ENCODE assay signal across 24 cellular contexts in genomic region chr7:141534757-141535737, GRCh38.
"Had no signal": no experiment of that assay in that cellular context is flagged by ENCODE, and none has a peak within 500 bp of the region (broad histone marks: within the 10 kb centered on the region; RNA-seq: fewer than 3 reads in every experiment).

No MANE protein-coding gene starts in this region.

- H3K27ac Mint-ChIP-seq: activated naive CD8-positive, alpha-beta T cell treated with anti-CD3 and anti-CD28 coated beads for 36 hours; activated T-helper 2 cell treated with anti-CD3 and anti-CD28 coated beads, Interferon-gamma antibody, Interleukin-2, Interleukin-4, amounts not matched to agents 10 μg/mL and 5 μg/mL and 100 μg/mL, durations not matched to agents 14 hours and 24 hours and 36 hours; effector memory CD8-positive, alpha-beta T cell; naive thymus-derived CD4-positive, alpha-beta T cell; T-cell had no signal

- H3K4me1 ChIP-seq: breast epithelium, colonic mucosa, upper lobe of left lung had no signal

- H3K27me3 ChIP-seq: breast epithelium, colonic mucosa, dorsolateral prefrontal cortex, upper lobe of left lung had no signal

- DNase-seq: activated CD4-positive, alpha-beta T cell treated with anti-CD3 and anti-CD28 coated beads for 1 hour; activated CD8-positive, alpha-beta memory T cell treated with anti-CD3 and anti-CD28 coated beads, Interleukin-2, amount 50 U/mL, for 48 hours; activated naive CD4-positive, alpha-beta T cell; activated naive CD8-positive, alpha-beta T cell treated with anti-CD3 and anti-CD28 coated beads for 36 hours; activated T-cell treated with anti-CD3 and anti-CD28 coated beads, Interleukin-2, amount 50 U/mL, for 4 hours; colonic mucosa; dorsolateral prefrontal cortex; effector memory CD8-positive, alpha-beta T cell; head of caudate nucleus; naive thymus-derived CD4-positive, alpha-beta T cell; occipital lobe; posterior cingulate gyrus; retina; stimulated activated CD4-positive, alpha-beta T cell treated with anti-CD3 and anti-CD28 coated beads, Interleukin-4, amount 100 ng/mL, for 24 hours; stimulated activated naive CD4-positive, alpha-beta T cell treated with Interleukin-2 at 50 U/mL for 16 hours; T-cell; upper lobe of left lung; WERI-Rb-1 had no signal

- H3K36me3 ChIP-seq: breast epithelium, colonic mucosa, gastroesophageal sphincter, upper lobe of left lung, WERI-Rb-1 had no signal

- H3K9me3 ChIP-seq: breast epithelium, colonic mucosa, gastroesophageal sphincter, upper lobe of left lung had no signal

- H3K36me3 Mint-ChIP-seq: activated naive CD8-positive, alpha-beta T cell treated with anti-CD3 and anti-CD28 coated beads for 36 hours; naive thymus-derived CD4-positive, alpha-beta T cell; T-cell had no signal

- ATAC-seq: activated T-cell treated with anti-CD3 and anti-CD28 coated beads, Interleukin-2, amount 50 U/mL, for 4 hours; effector memory CD8-positive, alpha-beta T cell; esophagus mucosa; gastroesophageal sphincter; naive thymus-derived CD4-positive, alpha-beta T cell; T-cell had no signal

- H3K9me3 Mint-ChIP-seq: activated naive CD8-positive, alpha-beta T cell treated with anti-CD3 and anti-CD28 coated beads for 36 hours; activated T-cell treated with anti-CD3 and anti-CD28 coated beads, Interleukin-2, amount 50 U/mL, for 4 hours; activated T-helper 2 cell treated with anti-CD3 and anti-CD28 coated beads, Interferon-gamma antibody, Interleukin-2, Interleukin-4, amounts not matched to agents 10 μg/mL and 5 μg/mL and 100 μg/mL, durations not matched to agents 14 hours and 24 hours and 36 hours; effector memory CD8-positive, alpha-beta T cell; naive thymus-derived CD4-positive, alpha-beta T cell; neural crest cell; T-cell had no signal

- H3K4me3 ChIP-seq: breast epithelium, colonic mucosa, gastroesophageal sphincter, lung, upper lobe of left lung had no signal

- H3K4me3 Mint-ChIP-seq: activated naive CD8-positive, alpha-beta T cell treated with anti-CD3 and anti-CD28 coated beads for 36 hours; activated T-cell treated with anti-CD3 and anti-CD28 coated beads, Interleukin-2, amount 50 U/mL, for 4 hours; effector memory CD8-positive, alpha-beta T cell; naive thymus-derived CD4-positive, alpha-beta T cell; neural crest cell; T-cell had no signal

- H3K4me1 Mint-ChIP-seq: activated naive CD8-positive, alpha-beta T cell treated with anti-CD3 and anti-CD28 coated beads for 36 hours; T-cell had no signal

- H3K27ac ChIP-seq: breast epithelium, colonic mucosa, gastroesophageal sphincter, upper lobe of left lung, WERI-Rb-1 had no signal
